In genomic region chr2:9842487-9843228, GRCh38 we compare ENCODE assay signal across 8 cellular contexts. TPM values are rescaled to one million over a fixed set of nuclear protein-coding genes. Genes with fewer than 3 reads are reported as not detected.
DNase-seq lines count a peak whose midpoint lies in the region; ATAC-seq and TF ChIP-seq lines count a peak whose summit lies in the region.

No MANE protein-coding gene starts in this region.

- peak overlapping the region; percentile 82 to 96 for H3K27ac Mint-ChIP-seq in effector memory CD8-positive, alpha-beta T cell

- TF ChIP-seq RAD21 in neural cell (conservative IDR thresholded peaks at IDR 0.05), result no peak

- DNase-seq in effector memory CD8-positive, alpha-beta T cell, result no peak
- DNase-seq in amygdala (lab: John Stamatoyannopoulos, UW), result no peak
- DNase-seq in activated CD4-positive, CD25-positive, alpha-beta regulatory T cell treated with anti-CD3 and anti-CD28 coated beads, Interleukin-2, amount 50 U/mL, for 72 hours, result no peak

- peak overlapping the region; percentile 76 to 92 (median 83); a peak in 21 of 22 replicates for H3K27ac ChIP-seq in BLaER1 treated with 17β-estradiol and CSF1 and Interleukin-3, amounts not matched to agents 10 nM and 100 nM
- peak overlapping the region; percentile 79 for H3K27ac ChIP-seq in OCI-LY3 (ENCODE audit: low read length)
- peak overlapping the region; percentile 46 for H3K27ac ChIP-seq in neural cell (ENCODE audit: low read length)

- H3K4me2 ChIP-seq in BLaER1 treated with 17β-estradiol and CSF1 and Interleukin-3, amounts not matched to agents 10 nM and 100 nM, result peak overlapping the region; percentile 83 to 94 (median 91)
- H3K4me2 ChIP-seq in OCI-LY3 (ENCODE audit: low read length) (peak overlapping the region; percentile 83), neural cell (ENCODE audit: low read length) (no peak overlapping the region)

- H3K9me3 ChIP-seq in BLaER1 treated with 17β-estradiol and CSF1 and Interleukin-3, amounts not matched to agents 10 nM and 100 nM (replicated peaks in 1 of 11), result no peaks in the 10 kb centered on the region
- H3K9me3 ChIP-seq in OCI-LY3 (ENCODE audit: insufficient read depth, low read length) (no peaks in the 10 kb centered on the region), neural cell (ENCODE audit: low read length) (no peaks in the 10 kb centered on the region)

- no peaks in the 10 kb centered on the region for H3K9me3 Mint-ChIP-seq in effector memory CD8-positive, alpha-beta T cell

- H3K79me2 ChIP-seq in OCI-LY3 (ENCODE audit: low read length), result peaks cover 34% of the 10 kb centered on the region
- peaks cover 4% of the 10 kb centered on the region for H3K79me2 ChIP-seq in neural cell (replicated peaks; ENCODE audit: insufficient read depth, low read length)

- H3K4me3 Mint-ChIP-seq in effector memory CD8-positive, alpha-beta T cell, result peak overlapping the region; percentile 83 to 89

- peaks cover 14 to 30% (median 26%) of the 10 kb centered on the region in 11 experiments; a peak in 21 of 22 replicates for H3K36me3 ChIP-seq in BLaER1 treated with 17β-estradiol and CSF1 and Interleukin-3, amounts not matched to agents 10 nM and 100 nM
- H3K36me3 ChIP-seq in OCI-LY3 (replicated peaks; ENCODE audit: low read depth, low read length) (peaks cover 25% of the 10 kb centered on the region), neural cell (ENCODE audit: insufficient read depth, low read length) (no peaks in the 10 kb centered on the region)

- no peaks in the 10 kb centered on the region for H3K27me3 Mint-ChIP-seq in effector memory CD8-positive, alpha-beta T cell

- peak overlapping the region; percentile 61 for H2AFZ ChIP-seq in OCI-LY3 (ENCODE audit: low read depth, low read length)
- H2AFZ ChIP-seq in neural cell (ENCODE audit: low read depth, low read length), result peak overlapping the region; percentile 73

- TF ChIP-seq CTCF in OCI-LY3 (IDR thresholded peaks at IDR 0.05; ENCODE audit: low read depth, low read length) (no peak), neural cell (IDR thresholded peaks at IDR 0.05; ENCODE audit: poor library complexity, severe bottlenecking) (no peak)

- H3K9me2 ChIP-seq in neural cell (ENCODE audit: insufficient read depth, low read length), result no peaks in the 10 kb centered on the region

- peaks cover 0 to 11% (median 0%) of the 10 kb centered on the region in 11 experiments; a peak in 3 of 22 replicates for H4K20me1 ChIP-seq in BLaER1 treated with 17β-estradiol and CSF1 and Interleukin-3, amounts not matched to agents 10 nM and 100 nM
- peaks cover 12% of the 10 kb centered on the region for H4K20me1 ChIP-seq in OCI-LY3 (ENCODE audit: insufficient read depth, low read length)
- no peaks in the 10 kb centered on the region for H4K20me1 ChIP-seq in neural cell (ENCODE audit: insufficient read depth)

- peaks cover 23 to 35% of the 10 kb centered on the region in 2 donors for H3K4me1 Mint-ChIP-seq in effector memory CD8-positive, alpha-beta T cell (ENCODE audit: low read depth in 2 of 2)

- TF ChIP-seq EP300 in neural cell (conservative IDR thresholded peaks at IDR 0.05; ENCODE audit: poor library complexity, severe bottlenecking), result no peak

- no peaks in the 10 kb centered on the region for H3K27me3 ChIP-seq in BLaER1 treated with 17β-estradiol and CSF1 and Interleukin-3, amounts not matched to agents 10 nM and 100 nM
- H3K27me3 ChIP-seq in OCI-LY3 (ENCODE audit: low read depth, low read length), result no peaks in the 10 kb centered on the region
- H3K27me3 ChIP-seq in neural cell (ENCODE audit: insufficient read depth, low read depth, low read length), result no peaks in the 10 kb centered on the region

- H3K4me3 ChIP-seq in BLaER1 treated with 17β-estradiol and CSF1 and Interleukin-3, amounts not matched to agents 10 nM and 100 nM, result peak overlapping the region; percentile 63 to 76 (median 71)
- H3K4me3 ChIP-seq in OCI-LY3 (ENCODE audit: low read length), result peak overlapping the region; percentile 80
- H3K4me3 ChIP-seq in neural cell (ENCODE audit: low read length), result peak overlapping the region; percentile 96

- H3K36me3 Mint-ChIP-seq in effector memory CD8-positive, alpha-beta T cell (ENCODE audit: insufficient read depth), result peaks cover 23% of the 10 kb centered on the region

- H3F3A ChIP-seq in neural cell (ENCODE audit: insufficient read depth, low read length, poor library complexity, severe bottlenecking), result peaks cover 3% of the 10 kb centered on the region

- ATAC-seq in effector memory CD8-positive, alpha-beta T cell (replicated peaks), result no peak
- ATAC-seq in GM21619 (IDR thresholded peaks at IDR 0.05; ENCODE audit: unreplicated experiment) (no peak), GM21390 (IDR thresholded peaks at IDR 0.05; ENCODE audit: unreplicated experiment) (no peak)

- peaks cover 29 to 43% (median 37%) of the 10 kb centered on the region in 10 experiments for H3K4me1 ChIP-seq in BLaER1 treated with 17β-estradiol and CSF1 and Interleukin-3, amounts not matched to agents 10 nM and 100 nM
- H3K4me1 ChIP-seq in OCI-LY3 (ENCODE audit: low read length), result peaks cover 16% of the 10 kb centered on the region

- peak overlapping the region; percentile 73 to 87 (median 84) for H3K9ac ChIP-seq in BLaER1 treated with 17β-estradiol and CSF1 and Interleukin-3, amounts not matched to agents 10 nM and 100 nM
- peak overlapping the region; percentile 86 for H3K9ac ChIP-seq in OCI-LY3 (ENCODE audit: low read length)
- H3K9ac ChIP-seq in neural cell (ENCODE audit: low read length), result peak overlapping the region; percentile 74

TF ChIP-seq in neural cell, 6 proteins besides CTCF, POLR2A, EP300 and RAD21:
- no peak for TF ChIP-seq MXI1 (conservative IDR thresholded peaks at IDR 0.05; ENCODE audit: poor library complexity, severe bottlenecking)
- TF ChIP-seq, protein P1, sequence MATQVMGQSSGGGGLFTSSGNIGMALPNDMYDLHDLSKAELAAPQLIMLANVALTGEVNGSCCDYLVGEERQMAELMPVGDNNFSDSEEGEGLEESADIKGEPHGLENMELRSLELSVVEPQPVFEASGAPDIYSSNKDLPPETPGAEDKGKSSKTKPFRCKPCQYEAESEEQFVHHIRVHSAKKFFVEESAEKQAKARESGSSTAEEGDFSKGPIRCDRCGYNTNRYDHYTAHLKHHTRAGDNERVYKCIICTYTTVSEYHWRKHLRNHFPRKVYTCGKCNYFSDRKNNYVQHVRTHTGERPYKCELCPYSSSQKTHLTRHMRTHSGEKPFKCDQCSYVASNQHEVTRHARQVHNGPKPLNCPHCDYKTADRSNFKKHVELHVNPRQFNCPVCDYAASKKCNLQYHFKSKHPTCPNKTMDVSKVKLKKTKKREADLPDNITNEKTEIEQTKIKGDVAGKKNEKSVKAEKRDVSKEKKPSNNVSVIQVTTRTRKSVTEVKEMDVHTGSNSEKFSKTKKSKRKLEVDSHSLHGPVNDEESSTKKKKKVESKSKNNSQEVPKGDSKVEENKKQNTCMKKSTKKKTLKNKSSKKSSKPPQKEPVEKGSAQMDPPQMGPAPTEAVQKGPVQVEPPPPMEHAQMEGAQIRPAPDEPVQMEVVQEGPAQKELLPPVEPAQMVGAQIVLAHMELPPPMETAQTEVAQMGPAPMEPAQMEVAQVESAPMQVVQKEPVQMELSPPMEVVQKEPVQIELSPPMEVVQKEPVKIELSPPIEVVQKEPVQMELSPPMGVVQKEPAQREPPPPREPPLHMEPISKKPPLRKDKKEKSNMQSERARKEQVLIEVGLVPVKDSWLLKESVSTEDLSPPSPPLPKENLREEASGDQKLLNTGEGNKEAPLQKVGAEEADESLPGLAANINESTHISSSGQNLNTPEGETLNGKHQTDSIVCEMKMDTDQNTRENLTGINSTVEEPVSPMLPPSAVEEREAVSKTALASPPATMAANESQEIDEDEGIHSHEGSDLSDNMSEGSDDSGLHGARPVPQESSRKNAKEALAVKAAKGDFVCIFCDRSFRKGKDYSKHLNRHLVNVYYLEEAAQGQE (IDR thresholded peaks at IDR 0.05; ENCODE audit: borderline replicate concordance), result no peak
- no peak for TF ChIP-seq POLR2AphosphoS5 (IDR thresholded peaks at IDR 0.05)
- no peak for TF ChIP-seq TAF1 (IDR thresholded peaks at IDR 0.05; ENCODE audit: low read depth)
- TF ChIP-seq SMC3 (conservative IDR thresholded peaks at IDR 0.05; ENCODE audit: poor library complexity), result no peak
- no peak for TF ChIP-seq EZH2 (IDR thresholded peaks at IDR 0.05; ENCODE audit: borderline replicate concordance, insufficient read depth, low read length, poor library complexity, severe bottlenecking)

RNA-seq across cellular contexts. Expression of gene TAF1B, which starts 0.6 kb away (rescaled TPM):
- polyA plus RNA-seq in neural cell, result 8.7 and 11.2 TPM in 2 replicates
- 39.2 and 45.7 TPM in 2 replicates for polyA minus RNA-seq in neural cell
